Comparison of ENCODE assay signal across 11 cellular contexts in genomic region chr5:153358315-153358976, GRCh38.
DNase-seq lines count a peak whose midpoint lies in the region; ATAC-seq, FAIRE-seq and TF ChIP-seq lines count a peak whose summit lies in the region.
"Had no signal": no experiment of that assay in that cellular context is flagged by ENCODE, and none has a peak within 500 bp of the region (broad histone marks: within the 10 kb centered on the region; RNA-seq: fewer than 3 reads in every experiment).

No MANE protein-coding gene starts in this region.

- no peaks in the 10 kb centered on the region for H3K36me3 Mint-ChIP-seq in activated T-cell treated with anti-CD3 and anti-CD28 coated beads, Interleukin-2, amount 50 U/mL, for 24 hours (ENCODE audit: low read depth)
- H3K36me3 Mint-ChIP-seq in natural killer cell: no peaks in the 10 kb centered on the region

- peaks cover 6% of the 10 kb centered on the region for H3K9me3 Mint-ChIP-seq in activated T-cell treated with anti-CD3 and anti-CD28 coated beads, Interleukin-2, amount 50 U/mL, for 24 hours
- H3K9me3 Mint-ChIP-seq in natural killer cell: peaks cover 3 to 8% of the 10 kb centered on the region in 2 donors

- TF ChIP-seq CTCF in natural killer cell (IDR thresholded peaks at IDR 0.05): no peak

- ATAC-seq in GM21717 (IDR thresholded peaks at IDR 0.05; ENCODE audit: unreplicated experiment): peak; percentile 83
- ATAC-seq in HG03280 (IDR thresholded peaks at IDR 0.05; ENCODE audit: unreplicated experiment): peak; percentile 76
- peak in 2 of 3 donors; percentile 28 to 36 for ATAC-seq in natural killer cell

- peak overlapping the region; percentile 8 for H3K27ac Mint-ChIP-seq in activated T-cell treated with anti-CD3 and anti-CD28 coated beads, Interleukin-2, amount 50 U/mL, for 24 hours
- peak overlapping the region; percentile 47 to 72 for H3K27ac Mint-ChIP-seq in natural killer cell

- no peak overlapping the region for H3K4me3 Mint-ChIP-seq in activated T-cell treated with anti-CD3 and anti-CD28 coated beads, Interleukin-2, amount 50 U/mL, for 24 hours
- H3K4me3 Mint-ChIP-seq in natural killer cell: no peak overlapping the region
- H3K4me3 Mint-ChIP-seq: natural killer cell treated with Interleukin-12 subunit alpha and Interleukin-12 subunit beta and Interleukin-15 and Interleukin-18, amount 100 ng/mL, for 72 hours had no signal

- peaks cover 16% of the 10 kb centered on the region for H3K4me1 Mint-ChIP-seq in activated T-cell treated with anti-CD3 and anti-CD28 coated beads, Interleukin-2, amount 50 U/mL, for 24 hours (ENCODE audit: low read depth)
- H3K4me1 Mint-ChIP-seq in natural killer cell: peaks cover 5 to 11% of the 10 kb centered on the region in 2 donors

- no peak for FAIRE-seq in frontal cortex (lab: Jason Lieb, UNC)

- DNase-seq in activated T-cell treated with anti-CD3 and anti-CD28 coated beads, Interleukin-2, amount 50 U/mL, for 24 hours: no peak
- no peak for DNase-seq in activated T-cell treated with anti-CD3 and anti-CD28 coated beads, Interleukin-2, amount 50 U/mL, for 48 hours
- DNase-seq in natural killer cell: no peak
- DNase-seq in NCI-H1930 (lab: John Stamatoyannopoulos, UW): no peak
- no peak for DNase-seq in NCI-H345 treated with DMSO at 0.1 percent for 48 hours (lab: John Stamatoyannopoulos, UW; ENCODE audit: unreplicated experiment)
- no peak for DNase-seq in frontal cortex (ENCODE audit: low spot score in 2 of 2)
- DNase-seq: KBM-7; stimulated activated CD4-positive, alpha-beta T cell treated with anti-CD3 and anti-CD28 coated beads, Interleukin-4, amount 100 ng/mL, for 24 hours had no signal

- H3K27me3 Mint-ChIP-seq in activated T-cell treated with anti-CD3 and anti-CD28 coated beads, Interleukin-2, amount 50 U/mL, for 24 hours: peaks cover 6% of the 10 kb centered on the region
- H3K27me3 Mint-ChIP-seq in natural killer cell (ENCODE audit: low read depth in 2 of 2): peaks cover 0 to 4% of the 10 kb centered on the region in 2 donors

- intact Hi-C loops in natural killer cell (cut with micrococcal nuclease): no loop called here

Comparison
In these comparisons a context has a peak if more than half of its experiments do, and no peak if none do; other contexts are left out.
1. ATAC-seq: peak in every context shown above with its lines; median percentile 83 in GM21717; 76 in HG03280; 32 in natural killer cell.